In genomic region chr5:126002222-126002897, GRCh38 we compare ENCODE assay signal across 1 cellular context.
TF ChIP-seq lines count a peak whose summit lies in the region.

No MANE protein-coding gene starts in this region.

TF ChIP-seq in GM23338, 12 proteins besides CTCF, POLR2A, EP300 and RAD21 (continued from another document):
- TF ChIP-seq EZH2 (IDR thresholded peaks at IDR 0.05; ENCODE audit: low read depth, unreplicated experiment) (no peak), POLR2AphosphoS5 (IDR thresholded peaks at IDR 0.05; ENCODE audit: low read depth) (no peak), ZNF331 (CRISPR knock-in tag; IDR thresholded peaks at IDR 0.05; ENCODE audit: low read depth) (no peak), EZH2phosphoT487 (IDR thresholded peaks at IDR 0.05; ENCODE audit: unreplicated experiment) (no peak), ZNF114 (CRISPR knock-in tag; IDR thresholded peaks at IDR 0.05) (no peak), CREB1 (CRISPR knock-in tag; IDR thresholded peaks at IDR 0.05; ENCODE audit: low read depth) (no peak), ETS1 (IDR thresholded peaks at IDR 0.05) (no peak), JUNB (IDR thresholded peaks at IDR 0.05; ENCODE audit: unreplicated experiment) (no peak), REST (IDR thresholded peaks at IDR 0.05; ENCODE audit: unreplicated experiment) (no peak)
TF ChIP-seq in GM23338: peak in this region for 0.
